Comparison of ENCODE assay signal across 1 cellular context in genomic region chr20:17992847-17993508, GRCh38.
TF ChIP-seq lines count a peak whose summit lies in the region.

No MANE protein-coding gene starts in this region.

TF ChIP-seq in GM12878, 131 proteins besides CTCF, POLR2A, EP300 and RAD21:
- TF ChIP-seq E2F8 (IDR thresholded peaks at IDR 0.05; ENCODE audit: low read depth, partially characterized antibody) (no peak), IKZF1 (conservative IDR thresholded peaks at IDR 0.05) (no peak), IRF4 (IDR thresholded peaks at IDR 0.05; ENCODE audit: low read depth, low read length) (no peak), RB1 (IDR thresholded peaks at IDR 0.05; ENCODE audit: borderline replicate concordance) (no peak), ZZZ3 (IDR thresholded peaks at IDR 0.05; ENCODE audit: control insufficient read depth, insufficient read length, low read depth) (no peak), POLR2AphosphoS2 (IDR thresholded peaks at IDR 0.05; ENCODE audit: low read depth, low read length) (no peak), SIX5 (IDR thresholded peaks at IDR 0.05; ENCODE audit: low read depth, low read length, severe bottlenecking) (no peak), E2F4 (IDR thresholded peaks at IDR 0.05; ENCODE audit: low read depth, low read length) (no peak), ZSCAN29 (IDR thresholded peaks at IDR 0.05) (no peak), RELA (IDR thresholded peaks at IDR 0.05; ENCODE audit: borderline replicate concordance, partially characterized antibody) (no peak), STAT3 (IDR thresholded peaks at IDR 0.05; ENCODE audit: low read depth, low read length) (no peak), EGR1 (IDR thresholded peaks at IDR 0.05; ENCODE audit: borderline replicate concordance in 1 of 2, low read depth in 2 of 2, low read length in 2 of 2) (no peak), BCL11A (IDR thresholded peaks at IDR 0.05; ENCODE audit: low read depth, low read length) (no peak), PKNOX1 (IDR thresholded peaks at IDR 0.05) (no peak), SMAD1 (IDR thresholded peaks at IDR 0.05; ENCODE audit: low read depth, partially characterized antibody) (no peak), ATF3 (IDR thresholded peaks at IDR 0.05; ENCODE audit: borderline replicate concordance, extremely low read depth, low read depth, low read length) (no peak), CBX3 (IDR thresholded peaks at IDR 0.05; ENCODE audit: borderline replicate concordance, low read depth) (no peak)
- TF ChIP-seq, protein P1, sequence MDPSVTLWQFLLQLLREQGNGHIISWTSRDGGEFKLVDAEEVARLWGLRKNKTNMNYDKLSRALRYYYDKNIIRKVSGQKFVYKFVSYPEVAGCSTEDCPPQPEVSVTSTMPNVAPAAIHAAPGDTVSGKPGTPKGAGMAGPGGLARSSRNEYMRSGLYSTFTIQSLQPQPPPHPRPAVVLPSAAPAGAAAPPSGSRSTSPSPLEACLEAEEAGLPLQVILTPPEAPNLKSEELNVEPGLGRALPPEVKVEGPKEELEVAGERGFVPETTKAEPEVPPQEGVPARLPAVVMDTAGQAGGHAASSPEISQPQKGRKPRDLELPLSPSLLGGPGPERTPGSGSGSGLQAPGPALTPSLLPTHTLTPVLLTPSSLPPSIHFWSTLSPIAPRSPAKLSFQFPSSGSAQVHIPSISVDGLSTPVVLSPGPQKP (IDR thresholded peaks at IDR 0.05; ENCODE audit: low read depth, low read length): no peak
- TF ChIP-seq, protein P2, sequence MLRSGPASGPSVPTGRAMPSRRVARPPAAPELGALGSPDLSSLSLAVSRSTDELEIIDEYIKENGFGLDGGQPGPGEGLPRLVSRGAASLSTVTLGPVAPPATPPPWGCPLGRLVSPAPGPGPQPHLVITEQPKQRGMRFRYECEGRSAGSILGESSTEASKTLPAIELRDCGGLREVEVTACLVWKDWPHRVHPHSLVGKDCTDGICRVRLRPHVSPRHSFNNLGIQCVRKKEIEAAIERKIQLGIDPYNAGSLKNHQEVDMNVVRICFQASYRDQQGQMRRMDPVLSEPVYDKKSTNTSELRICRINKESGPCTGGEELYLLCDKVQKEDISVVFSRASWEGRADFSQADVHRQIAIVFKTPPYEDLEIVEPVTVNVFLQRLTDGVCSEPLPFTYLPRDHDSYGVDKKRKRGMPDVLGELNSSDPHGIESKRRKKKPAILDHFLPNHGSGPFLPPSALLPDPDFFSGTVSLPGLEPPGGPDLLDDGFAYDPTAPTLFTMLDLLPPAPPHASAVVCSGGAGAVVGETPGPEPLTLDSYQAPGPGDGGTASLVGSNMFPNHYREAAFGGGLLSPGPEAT (IDR thresholded peaks at IDR 0.05; ENCODE audit: low read depth): no peak
